8 cellular contexts compared by ENCODE assay signal in genomic region chrX:46381630-46382029, GRCh38.
DNase-seq lines count a peak whose midpoint lies in the region; ATAC-seq and TF ChIP-seq lines count a peak whose summit lies in the region.

No MANE protein-coding gene starts in this region.

- no peak overlapping the region for H3K4me2 ChIP-seq in parathyroid adenoma (ENCODE audit: low read length)

- H3K36me3 ChIP-seq in body of pancreas (replicated peaks in 1 of 2; ENCODE audit: insufficient read depth in 1 of 2, low read depth in 2 of 2), result no peaks in the 10 kb centered on the region
- H3K36me3 ChIP-seq in parathyroid adenoma (ENCODE audit: control insufficient read depth, insufficient read depth, low read length), result no peaks in the 10 kb centered on the region

- H3K9ac ChIP-seq in parathyroid adenoma, result no peak overlapping the region

- H3K27me3 ChIP-seq in body of pancreas (no peaks in the 10 kb centered on the region), parathyroid adenoma (ENCODE audit: control insufficient read depth, insufficient read depth, low read length) (no peaks in the 10 kb centered on the region)

- TF ChIP-seq CTCF in body of pancreas (IDR thresholded peaks at IDR 0.05) (peak in 4 of 7 experiments; percentile 8 to 32 (median 10)), parathyroid adenoma (IDR thresholded peaks at IDR 0.05) (peak; percentile 24)

- DNase-seq in AG20443 (ENCODE audit: low spot score), result peak; percentile 24
- peak; percentile 51 for DNase-seq in OCI-M1 (lab: John Stamatoyannopoulos, UW)
- peak in 2 of 4 donors; percentile 2 to 16 for DNase-seq in body of pancreas
- DNase-seq in effector CD8-positive, alpha-beta T cell (lab: John Stamatoyannopoulos, UW), result no peak
- DNase-seq in GM19238 (ENCODE audit: insufficient read length, low spot score), result no peak

- H3K27ac ChIP-seq in body of pancreas (no peak overlapping the region), parathyroid adenoma (no peak overlapping the region)

- 44 to 87% methylated on average over 2 of the region's 2 CpGs for WGBS in body of pancreas, 2 donors

- H3K79me2 ChIP-seq in parathyroid adenoma, result no peaks in the 10 kb centered on the region

- intact Hi-C loops in body of pancreas (cut with DNase I), result no loop called here

- H3K4me1 ChIP-seq in body of pancreas (no peaks in the 10 kb centered on the region), parathyroid adenoma (no peaks in the 10 kb centered on the region)

- H2AFZ ChIP-seq in parathyroid adenoma, result no peak overlapping the region

- ATAC-seq in GM18909 (IDR thresholded peaks at IDR 0.05; ENCODE audit: poor library complexity, unreplicated experiment) (peak; percentile 67), body of pancreas (no peak), HG03135 (IDR thresholded peaks at IDR 0.05; ENCODE audit: unreplicated experiment) (no peak)

- H3K9me3 ChIP-seq in body of pancreas, result no peaks in the 10 kb centered on the region
- no peaks in the 10 kb centered on the region for H3K9me3 ChIP-seq in parathyroid adenoma (ENCODE audit: control insufficient read depth, low read length)

- H3K4me3 ChIP-seq in body of pancreas, result no peak overlapping the region
- H3K4me3 ChIP-seq in parathyroid adenoma (ENCODE audit: low read depth, low read length), result no peak overlapping the region

- TF ChIP-seq POLR2A in body of pancreas (IDR thresholded peaks at IDR 0.05), result no peak

Comparison
In these comparisons a context has a peak if more than half of its experiments do, and no peak if none do; other contexts are left out.
1. DNase-seq: peak in AG20443 (single experiment) and OCI-M1 (single experiment); none in effector CD8-positive, alpha-beta T cell (single experiment) and GM19238 (single experiment).